Comparison of ENCODE assay signal across 26 cellular contexts in genomic region chr12:118318703-118319102, GRCh38.
"Had no signal": no experiment of that assay in that cellular context is flagged by ENCODE, and none has a peak within 500 bp of the region (broad histone marks: within the 10 kb centered on the region; RNA-seq: fewer than 3 reads in every experiment).

No MANE protein-coding gene starts in this region.

- H3K27me3 ChIP-seq: brain microvascular endothelial cell, dorsolateral prefrontal cortex had no signal

- DNase-seq: activated CD4-positive, alpha-beta memory T cell treated with anti-CD3 and anti-CD28 coated beads for 36 hours; activated CD4-positive, alpha-beta T cell treated with anti-CD3 and anti-CD28 coated beads for 36 hours; activated CD4-positive, alpha-beta T cell treated with anti-CD3 and anti-CD28 coated beads, Interleukin-2, amount 10 ng/mL, durations not matched to agents 24 days and 14 days; activated CD4-positive, CD25-positive, alpha-beta regulatory T cell; activated CD4-positive, CD25-positive, alpha-beta regulatory T cell treated with anti-CD3 and anti-CD28 coated beads, Interleukin-2, amount 50 U/mL, for 72 hours; activated CD8-positive, alpha-beta memory T cell treated with anti-CD3 and anti-CD28 coated beads, Interleukin-2, amount 10 ng/mL, durations not matched to agents 7 days and 5 days; activated CD8-positive, alpha-beta memory T cell treated with anti-CD3 and anti-CD28 coated beads, Interleukin-2, amount 50 U/mL, for 4 hours; activated CD8-positive, alpha-beta T cell treated with anti-CD3 and anti-CD28 coated beads, Interleukin-2, amount 10 ng/mL, durations not matched to agents 7 days and 5 days; activated effector memory CD4-positive, alpha-beta T cell treated with anti-CD3 and anti-CD28 coated beads, Interleukin-2, amount 50 U/mL, for 16 hours; activated naive CD4-positive, alpha-beta T cell treated with anti-CD3 and anti-CD28 coated beads for 36 hours; activated naive CD8-positive, alpha-beta T cell treated with anti-CD3 and anti-CD28 coated beads, Interleukin-2, amount 10 ng/mL, durations not matched to agents 7 days and 5 days; activated T-cell treated with anti-CD3 and anti-CD28 coated beads, Interleukin-2, amount 50 U/mL, for 1 hour; activated T-cell treated with anti-CD3 and anti-CD28 coated beads, Interleukin-2, amount 50 U/mL, for 48 hours; amniotic stem cell; anterior cingulate cortex; brain microvascular endothelial cell; dorsolateral prefrontal cortex; effector memory CD4-positive, alpha-beta T cell; endodermal cell; foreskin fibroblast; head of caudate nucleus; T-helper 2 cell had no signal

- H3K4me3 ChIP-seq: coronary artery, dorsolateral prefrontal cortex had no signal

- H3K36me3 ChIP-seq: brain microvascular endothelial cell had no signal

- ATAC-seq: activated CD4-positive, alpha-beta T cell treated with anti-CD3 and anti-CD28 coated beads for 36 hours; activated CD8-positive, alpha-beta memory T cell treated with anti-CD3 and anti-CD28 coated beads, Interleukin-2, amount 10 ng/mL, durations not matched to agents 7 days and 5 days; activated CD8-positive, alpha-beta T cell treated with anti-CD3 and anti-CD28 coated beads, Interleukin-2, amount 10 ng/mL, durations not matched to agents 7 days and 5 days; esophagus mucosa had no signal

- FAIRE-seq: astrocyte, bronchial epithelial cell had no signal

- H3K27ac ChIP-seq: brain microvascular endothelial cell, coronary artery, dorsolateral prefrontal cortex had no signal
